Comparison of ENCODE assay signal across 16 cellular contexts in genomic region chr3:66299893-66300292, GRCh38.
A peak's percentile ranks its signal among the peaks of the same experiment; 100 is the strongest.
DNase-seq lines count a peak whose midpoint lies in the region; ATAC-seq and TF ChIP-seq lines count a peak whose summit lies in the region.
"Had no signal": no experiment of that assay in that cellular context is flagged by ENCODE, and none has a peak within 500 bp of the region (broad histone marks: within the 10 kb centered on the region; RNA-seq: fewer than 3 reads in every experiment).

No MANE protein-coding gene starts in this region.

- H3K4me3 Mint-ChIP-seq in brain, result peak overlapping the region in 2 of 5 experiments; percentile 68 to 70
- H3K4me3 Mint-ChIP-seq: B cell had no signal

- TF ChIP-seq CTCF in brain (conservative IDR thresholded peaks at IDR 0.05), result no peak
- no peak for TF ChIP-seq CTCF in psoas muscle (IDR thresholded peaks at IDR 0.05)
- TF ChIP-seq CTCF in brain microvascular endothelial cell (IDR thresholded peaks at IDR 0.05; ENCODE audit: low read depth, low read length, missing control alignments), result no peak

- no peaks in the 10 kb centered on the region for H3K27me3 ChIP-seq in psoas muscle (ENCODE audit: insufficient read depth in 3 of 3, low read length in 2 of 3)
- H3K27me3 ChIP-seq in brain microvascular endothelial cell (replicated peaks), result no peaks in the 10 kb centered on the region

- no peaks in the 10 kb centered on the region for H3K27me3 Mint-ChIP-seq in brain
- H3K27me3 Mint-ChIP-seq: B cell; CD4-positive, alpha-beta memory T cell had no signal

- H3K9me3 ChIP-seq in psoas muscle, result no peaks in the 10 kb centered on the region

- H3K27ac ChIP-seq in psoas muscle (no peak overlapping the region), brain microvascular endothelial cell (no peak overlapping the region)
- H3K27ac ChIP-seq: GM23248 had no signal

- H3K36me3 Mint-ChIP-seq in brain, result no peaks in the 10 kb centered on the region

- H3K4me1 Mint-ChIP-seq in brain, result peaks cover 62% of the 10 kb centered on the region

- H3K36me3 ChIP-seq in psoas muscle (ENCODE audit: insufficient read depth in 1 of 2, low read depth in 1 of 2) (no peaks in the 10 kb centered on the region), brain microvascular endothelial cell (replicated peaks) (no peaks in the 10 kb centered on the region)

- H3K4me1 ChIP-seq in psoas muscle, result peaks cover 33% of the 10 kb centered on the region

- 44 to 55% (median 51%) methylated on average over 4 of the region's 4 CpGs for WGBS in psoas muscle, 3 donors

- in situ Hi-C loops in brain microvascular endothelial cell (cut with HindIII; ENCODE audit: low pct_ligation_motif_present, low sequenced_read_pairs), result no loop called here

- H3K9me3 Mint-ChIP-seq in brain, result no peaks in the 10 kb centered on the region

- peak overlapping the region in 3 of 5 experiments; percentile 75 to 89 (median 88) for H3K27ac Mint-ChIP-seq in brain
- H3K27ac Mint-ChIP-seq: B cell had no signal

- H3K4me3 ChIP-seq in psoas muscle (peak overlapping the region; percentile 34), brain microvascular endothelial cell (ENCODE audit: low read depth, low read length) (no peak overlapping the region)
- H3K4me3 ChIP-seq: GM23248 had no signal

- DNase-seq in NCI-H2227 treated with DMSO at 0.1 percent for 48 hours (lab: John Stamatoyannopoulos, UW) (peak; percentile 48), left kidney (ENCODE audit: low read depth, low spot score) (peak; percentile 18), psoas muscle (no peak), brain microvascular endothelial cell (no peak), NOMO-1 treated with dmso at 0.1 percent for 144 hours (lab: John Stamatoyannopoulos, UW; ENCODE audit: unreplicated experiment) (no peak)
- DNase-seq in stimulated activated naive CD4-positive, alpha-beta T cell treated with Interleukin-2 at 50 U/mL for 16 hours (lab: John Stamatoyannopoulos, UW), result no peak
- DNase-seq in effector CD8-positive, alpha-beta T cell (lab: John Stamatoyannopoulos, UW), result no peak
- DNase-seq: CD4-positive, alpha-beta memory T cell; DMS79 treated with DMSO at 0.1 percent for 48 hours; GM23248; KG1; NCI-H1092; NCI-H1694; SHP77 treated with DMSO at 0.1 percent for 48 hours had no signal

- ATAC-seq in psoas muscle, result no peak

- intact Hi-C loops in psoas muscle (cut with DNase I), result no loop called here

Comparison
In these comparisons a context has a peak if more than half of its experiments do, and no peak if none do; other contexts are left out.
1. DNase-seq: peak in NCI-H2227 treated with DMSO at 0.1 percent for 48 hours (single experiment) and left kidney (single experiment); none in psoas muscle (0 of 2), brain microvascular endothelial cell (single experiment), stimulated activated naive CD4-positive, alpha-beta T cell treated with Interleukin-2 at 50 U/mL for 16 hours (single experiment), NOMO-1 treated with dmso at 0.1 percent for 144 hours (single experiment) and effector CD8-positive, alpha-beta T cell (single experiment).